8 cellular contexts compared by ENCODE assay signal in genomic region chr1:156421062-156421938, GRCh38.
DNase-seq lines count a peak whose midpoint lies in the region; ATAC-seq lines count a peak whose summit lies in the region.

No MANE protein-coding gene starts in this region.

- peak overlapping the region; percentile 45; the same call in 1 of the 2 replicates for H3K4me3 ChIP-seq in GM08714 (ENCODE audit: low read length)

- peak overlapping the region; percentile 75 for H3K27ac ChIP-seq in layer of hippocampus (ENCODE audit: low read depth, low read length)

- peak; percentile 64 for ATAC-seq in HG02678 (IDR thresholded peaks at IDR 0.05; ENCODE audit: unreplicated experiment)
- no peak for ATAC-seq in HG03135 (IDR thresholded peaks at IDR 0.05; ENCODE audit: unreplicated experiment)

- peak; percentile 85 for DNase-seq in NCI-H2081 (lab: John Stamatoyannopoulos, UW)
- peak; percentile 33 for DNase-seq in activated CD4-positive, alpha-beta T cell treated with anti-CD3 and anti-CD28 coated beads for 1 hour
- peak; percentile 92 for DNase-seq in cerebellar cortex (ENCODE audit: low spot score)
- peak; percentile 38 to 61 for DNase-seq in stimulated activated CD4-positive, alpha-beta T cell treated with anti-CD3 and anti-CD28 coated beads, Interleukin-1b, Interleukin-23, amount 100 ng/mL, for 4 hours (ENCODE audit: low read depth in 2 of 2)

- peaks cover 2% of the 10 kb centered on the region for H3K27me3 ChIP-seq in layer of hippocampus (ENCODE audit: control insufficient read depth, insufficient read depth, low read length)

Comparison
In these comparisons a context has a peak if more than half of its experiments do, and no peak if none do; other contexts are left out.
1. DNase-seq: peak in every context shown above with its lines; median percentile 92 in cerebellar cortex; 85 in NCI-H2081; 50 in stimulated activated CD4-positive, alpha-beta T cell treated with anti-CD3 and anti-CD28 coated beads, Interleukin-1b, Interleukin-23, amount 100 ng/mL, for 4 hours; 33 in activated CD4-positive, alpha-beta T cell treated with anti-CD3 and anti-CD28 coated beads for 1 hour.